In genomic region chr5:174664180-174664850, GRCh38 we compare ENCODE assay signal across 34 cellular contexts.
"Had no signal": no experiment of that assay in that cellular context is flagged by ENCODE, and none has a peak within 500 bp of the region (broad histone marks: within the 10 kb centered on the region; RNA-seq: fewer than 3 reads in every experiment).

No MANE protein-coding gene starts in this region.

- H3K36me3 ChIP-seq: adrenal gland, brain microvascular endothelial cell, breast epithelium had no signal

- H3K27me3 ChIP-seq: adrenal gland, body of pancreas, brain microvascular endothelial cell, breast epithelium had no signal

- ATAC-seq: activated CD8-positive, alpha-beta T cell treated with anti-CD3 and anti-CD28 coated beads for 36 hours; activated naive CD4-positive, alpha-beta T cell treated with anti-CD3 and anti-CD28 coated beads, Interleukin-2, amount 50 U/mL, for 72 hours; activated T-cell treated with anti-CD3 and anti-CD28 coated beads, Interleukin-2, amount 50 U/mL, for 4 hours; activated T-cell treated with anti-CD3 and anti-CD28 coated beads, Interleukin-2, amount 50 U/mL, for 72 hours; activated T-helper 17 cell treated with anti-CD3 and anti-CD28 coated beads, Interleukin-2, amount 50 U/mL, for 72 hours; body of pancreas had no signal

- H3K4me1 ChIP-seq: adrenal gland, body of pancreas, breast epithelium had no signal

- H3K27ac ChIP-seq: adrenal gland, body of pancreas, brain microvascular endothelial cell, breast epithelium, VCaP had no signal

- FAIRE-seq: astrocyte, TTC549 had no signal

- H3K9me3 ChIP-seq: adrenal gland had no signal

- H3K4me3 ChIP-seq: adrenal gland, body of pancreas, breast epithelium had no signal

- DNase-seq: activated B cell treated with CpG ODN at 0.5 μM for 24 hours; activated CD4-positive, alpha-beta memory T cell treated with anti-CD3 and anti-CD28 coated beads for 36 hours; activated CD4-positive, alpha-beta T cell treated with anti-CD3 and anti-CD28 coated beads for 4 hours; activated CD4-positive, alpha-beta T cell treated with anti-CD3 and anti-CD28 coated beads, Interleukin-2, amount 10 ng/mL, durations not matched to agents 24 days and 14 days; activated CD4-positive, alpha-beta T cell treated with anti-CD3 and anti-CD28 coated beads, Interleukin-2, amount 50 U/mL, for 1 hour; activated CD4-positive, alpha-beta T cell treated with anti-CD3 and anti-CD28 coated beads, Interleukin-2, amount 50 U/mL, for 4 hours; activated CD4-positive, CD25-positive, alpha-beta regulatory T cell treated with anti-CD3 and anti-CD28 coated beads, Interleukin-2, amount 50 U/mL, for 72 hours; activated CD8-positive, alpha-beta memory T cell treated with anti-CD3 and anti-CD28 coated beads, Interleukin-2, amount 50 U/mL, for 4 hours; activated CD8-positive, alpha-beta T cell treated with anti-CD3 and anti-CD28 coated beads for 36 hours; activated effector memory CD4-positive, alpha-beta T cell treated with anti-CD3 and anti-CD28 coated beads, Interleukin-2, amount 50 U/mL, for 16 hours; activated gamma-delta T cell treated with Interleukin-2 at 50 U/mL for 16 hours; activated naive CD4-positive, alpha-beta T cell; activated naive CD4-positive, alpha-beta T cell treated with anti-CD3 and anti-CD28 coated beads for 36 hours; activated naive CD4-positive, alpha-beta T cell treated with anti-CD3 and anti-CD28 coated beads, Interleukin-2, amount 50 U/mL, for 16 hours; activated naive CD8-positive, alpha-beta T cell treated with anti-CD3 and anti-CD28 coated beads for 36 hours; activated T-cell treated with anti-CD3 and anti-CD28 coated beads for 4 hours; activated T-cell treated with anti-CD3 and anti-CD28 coated beads, Interleukin-2, amount 50 U/mL, for 1 hour; activated T-cell treated with anti-CD3 and anti-CD28 coated beads, Interleukin-2, amount 50 U/mL, for 4 hours; activated T-cell treated with anti-CD3 and anti-CD28 coated beads, Interleukin-2, amount 50 U/mL, for 72 hours; adrenal gland; amniotic stem cell; aorta; body of pancreas; brain microvascular endothelial cell; central memory CD4-positive, alpha-beta T cell; T-helper 1 cell; T-helper 2 cell; T-helper 9 cell had no signal
